In genomic region chrX:24513416-24513815, GRCh38 we compare ENCODE assay signal across 12 cellular contexts. TPM values are rescaled to one million over a fixed set of nuclear protein-coding genes. Genes with fewer than 3 reads are reported as not detected.
DNase-seq lines count a peak whose midpoint lies in the region; ATAC-seq, FAIRE-seq and TF ChIP-seq lines count a peak whose summit lies in the region.
"Had no signal": no experiment of that assay in that cellular context is flagged by ENCODE, and none has a peak within 500 bp of the region (broad histone marks: within the 10 kb centered on the region; RNA-seq: fewer than 3 reads in every experiment).

No MANE protein-coding gene starts in this region.

- POLR2A ChIA-PET in activated CD4-positive, alpha-beta memory T cell treated with anti-CD3 and anti-CD28 coated beads, Interleukin-2, amount 10 ng/mL, durations not matched to agents 7 days and 5 days (lab: Charles Lee) = no interaction called here

- H3K27me3 ChIP-seq in left lung = no peaks in the 10 kb centered on the region
- H3K27me3 ChIP-seq: neutrophil, SJCRH30 had no signal

- no peaks in the 10 kb centered on the region for H3K27me3 Mint-ChIP-seq in activated CD4-positive, alpha-beta memory T cell treated with anti-CD3 and anti-CD28 coated beads, Interleukin-2, amount 10 ng/mL, durations not matched to agents 7 days and 5 days

- no peak overlapping the region for H3K4me3 Mint-ChIP-seq in activated CD4-positive, alpha-beta memory T cell treated with anti-CD3 and anti-CD28 coated beads, Interleukin-2, amount 10 ng/mL, durations not matched to agents 7 days and 5 days

- DNase-seq in GM18507 (ENCODE audit: extremely low spot score, insufficient read length, low read depth) (peak; percentile 1), ecto neural progenitor cell (ENCODE audit: low spot score) (no peak), GDM1 (lab: John Stamatoyannopoulos, UW) (no peak), T1000 (lab: John Stamatoyannopoulos, UW) (no peak), left lung (no peak)
- peak; percentile 33 for DNase-seq in activated CD4-positive, alpha-beta memory T cell treated with anti-CD3 and anti-CD28 coated beads, Interleukin-2, amount 10 ng/mL, durations not matched to agents 7 days and 5 days
- DNase-seq: effector CD8-positive, alpha-beta T cell; NCI-H1417; SJCRH30 had no signal

- peak; percentile 86 for FAIRE-seq in GM18507 (lab: Jason Lieb, UNC)

- H3K4me3 ChIP-seq in left lung = no peak overlapping the region
- H3K4me3 ChIP-seq: SJCRH30 had no signal

- H3K4me1 Mint-ChIP-seq in activated CD4-positive, alpha-beta memory T cell treated with anti-CD3 and anti-CD28 coated beads, Interleukin-2, amount 10 ng/mL, durations not matched to agents 7 days and 5 days = peaks cover 13% of the 10 kb centered on the region

- H3K27ac Mint-ChIP-seq in activated CD4-positive, alpha-beta memory T cell treated with anti-CD3 and anti-CD28 coated beads, Interleukin-2, amount 10 ng/mL, durations not matched to agents 7 days and 5 days = peak overlapping the region; percentile 62

- intact Hi-C loops in left lung (cut with DNase I) = no loop called here

- H3K36me3 ChIP-seq in left lung = no peaks in the 10 kb centered on the region
- H3K36me3 ChIP-seq: SJCRH30 had no signal

- CTCF ChIA-PET in activated CD4-positive, alpha-beta memory T cell treated with anti-CD3 and anti-CD28 coated beads, Interleukin-2, amount 10 ng/mL, durations not matched to agents 7 days and 5 days (lab: Charles Lee) = no interaction called here

- H3K4me1 ChIP-seq in left lung = no peaks in the 10 kb centered on the region
- H3K4me1 ChIP-seq: SJCRH30 had no signal

- peaks cover 30% of the 10 kb centered on the region for H3K36me3 Mint-ChIP-seq in activated CD4-positive, alpha-beta memory T cell treated with anti-CD3 and anti-CD28 coated beads, Interleukin-2, amount 10 ng/mL, durations not matched to agents 7 days and 5 days (ENCODE audit: low read depth)

- no peaks in the 10 kb centered on the region for H3K9me3 ChIP-seq in left lung
- H3K9me3 ChIP-seq: neutrophil, SJCRH30 had no signal

- H3K27ac ChIP-seq in left lung = no peak overlapping the region
- H3K27ac ChIP-seq: neutrophil, SJCRH30 had no signal

- no peak for TF ChIP-seq CTCF in left lung (IDR thresholded peaks at IDR 0.05)

- no peaks in the 10 kb centered on the region for H3K9me3 Mint-ChIP-seq in activated CD4-positive, alpha-beta memory T cell treated with anti-CD3 and anti-CD28 coated beads, Interleukin-2, amount 10 ng/mL, durations not matched to agents 7 days and 5 days

- ATAC-seq in GM19397 (IDR thresholded peaks at IDR 0.05; ENCODE audit: unreplicated experiment) (peak; percentile 89), HG02973 (IDR thresholded peaks at IDR 0.05; ENCODE audit: unreplicated experiment) (peak; percentile 98), left lung (no peak)

RNA-seq across cellular contexts. Expression of gene PDK3, which starts 48.3 kb away (rescaled TPM):
- 10 to 100 TPM; 28.0 to 29.0 TPM for total RNA-seq in activated CD4-positive, alpha-beta memory T cell treated with anti-CD3 and anti-CD28 coated beads, Interleukin-2, amount 10 ng/mL, durations not matched to agents 7 days and 5 days
- total RNA-seq in left lung = 10 to 100 TPM; 18.1 to 21.2 TPM

Comparison
In these comparisons a context has a peak if more than half of its experiments do, and no peak if none do; other contexts are left out.
1. DNase-seq: peak in GM18507 (single experiment) and activated CD4-positive, alpha-beta memory T cell treated with anti-CD3 and anti-CD28 coated beads, Interleukin-2, amount 10 ng/mL, durations not matched to agents 7 days and 5 days (single experiment); none in ecto neural progenitor cell (single experiment), GDM1 (single experiment), T1000 (single experiment) and left lung (0 of 2).